ENCODE assay signal across 27 cellular contexts in the genomic region with DNA sequence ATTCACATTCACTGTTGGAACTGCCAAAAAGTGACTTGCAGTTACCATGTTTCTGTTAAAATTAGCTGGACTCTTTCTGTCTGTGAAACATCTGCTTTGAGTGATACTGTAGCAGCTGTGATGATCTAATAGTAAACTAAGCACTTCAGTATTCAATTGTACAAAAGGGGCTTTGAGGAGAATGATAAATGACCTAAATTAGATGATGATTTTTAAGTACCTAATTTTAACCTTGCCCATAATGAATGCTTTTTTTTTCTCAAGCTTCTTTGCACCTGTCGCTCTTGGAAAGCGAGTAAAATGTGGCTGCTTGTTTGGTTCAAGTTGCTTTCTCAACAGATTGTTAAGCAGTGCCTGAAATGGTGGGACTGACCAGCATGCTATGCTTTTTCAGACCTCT.
DNase-seq lines count a peak whose midpoint lies in the region; ATAC-seq lines count a peak whose summit lies in the region.
"Had no signal": no experiment of that assay in that cellular context is flagged by ENCODE, and none has a peak within 500 bp of the region (broad histone marks: within the 10 kb centered on the region; RNA-seq: fewer than 3 reads in every experiment).

No MANE protein-coding gene starts in this region.

- H3K27ac ChIP-seq in SJCRH30: peak overlapping the region; percentile 12; the same call in 1 of the 2 replicates
- H3K27ac ChIP-seq: coronary artery, esophagus squamous epithelium, gastroesophageal sphincter, transverse colon had no signal

- no peaks in the 10 kb centered on the region for H3K36me3 ChIP-seq in SJCRH30
- H3K36me3 ChIP-seq: esophagus squamous epithelium, gastroesophageal sphincter, transverse colon had no signal

- ATAC-seq in T-helper 17 cell (no peak), HG02763 (IDR thresholded peaks at IDR 0.05; ENCODE audit: unreplicated experiment) (no peak)
- ATAC-seq: CD8-positive, alpha-beta T cell; gastroesophageal sphincter; HepG2; T-cell had no signal

- DNase-seq in NCI-H2107 treated with DMSO at 0.1 percent for 48 hours (lab: John Stamatoyannopoulos, UW; ENCODE audit: unreplicated experiment): peak; percentile 86
- no peak for DNase-seq in NCI-H2107 (lab: John Stamatoyannopoulos, UW)
- DNase-seq in NCI-H345 (lab: John Stamatoyannopoulos, UW): peak; percentile 42
- peak in 1 of 2 experiments; percentile 50 for DNase-seq in SJCRH30
- no peak for DNase-seq in NK-92 (lab: John Stamatoyannopoulos, UW; ENCODE audit: unreplicated experiment)
- DNase-seq in SKM-1 (lab: John Stamatoyannopoulos, UW; ENCODE audit: unreplicated experiment): no peak
- DNase-seq in T-helper 17 cell: no peak
- DNase-seq: activated CD4-positive, CD25-positive, alpha-beta regulatory T cell treated with anti-CD3 and anti-CD28 coated beads, Interleukin-2, amount 50 U/mL, for 72 hours; activated T-cell treated with anti-CD3 and anti-CD28 coated beads, Interleukin-2, amount 50 U/mL, for 1 hour; AML-193; CD8-positive, alpha-beta T cell; DMS79 treated with DMSO at 0.1 percent for 48 hours; esophagus squamous epithelium; kidney; NCI-H1694 treated with DMSO at 0.1 percent for 48 hours; NCI-H510A; nucleus accumbens; OCI-M1; Right ventricle myocardium superior; T-cell; transverse colon had no signal

- H3K4me3 ChIP-seq in SJCRH30: no peak overlapping the region
- H3K4me3 ChIP-seq: coronary artery, esophagus squamous epithelium, gastroesophageal sphincter, lung, transverse colon had no signal

- no peaks in the 10 kb centered on the region for H3K27me3 Mint-ChIP-seq in T-helper 17 cell
- H3K27me3 Mint-ChIP-seq: stimulated activated naive CD8-positive, alpha-beta T cell treated with anti-CD3 and anti-CD28 coated beads, Interleukin-15, Interleukin-2, amounts not matched to agents 100 ng/mL and 50 ng/mL, for 24 hours; T-cell had no signal

- no peak overlapping the region for H3K27ac Mint-ChIP-seq in T-helper 17 cell
- H3K27ac Mint-ChIP-seq: CD8-positive, alpha-beta T cell; stimulated activated naive CD8-positive, alpha-beta T cell treated with anti-CD3 and anti-CD28 coated beads, Interleukin-15, Interleukin-2, amounts not matched to agents 100 ng/mL and 50 ng/mL, for 24 hours; T-cell had no signal

- no peaks in the 10 kb centered on the region for H3K9me3 ChIP-seq in SJCRH30 (replicated peaks)
- H3K9me3 ChIP-seq in T-helper 17 cell (ENCODE audit: control insufficient read depth, low read length, poor library complexity, severe bottlenecking): no peaks in the 10 kb centered on the region
- H3K9me3 ChIP-seq: esophagus squamous epithelium, gastroesophageal sphincter, transverse colon had no signal

- H3K36me3 Mint-ChIP-seq in T-helper 17 cell (ENCODE audit: low read depth): no peaks in the 10 kb centered on the region
- H3K36me3 Mint-ChIP-seq: CD8-positive, alpha-beta T cell; T-cell had no signal

- H3K4me1 Mint-ChIP-seq in T-helper 17 cell: no peaks in the 10 kb centered on the region
- H3K4me1 Mint-ChIP-seq: T-cell had no signal

- H3K4me3 Mint-ChIP-seq in T-helper 17 cell: no peak overlapping the region
- H3K4me3 Mint-ChIP-seq: CD8-positive, alpha-beta T cell; stimulated activated naive CD8-positive, alpha-beta T cell treated with anti-CD3 and anti-CD28 coated beads, Interleukin-15, Interleukin-2, amounts not matched to agents 100 ng/mL and 50 ng/mL, for 24 hours; T-cell had no signal

- H3K4me1 ChIP-seq in SJCRH30: no peaks in the 10 kb centered on the region
- H3K4me1 ChIP-seq: esophagus squamous epithelium, gastroesophageal sphincter, transverse colon had no signal

- H3K27me3 ChIP-seq in SJCRH30: no peaks in the 10 kb centered on the region
- H3K27me3 ChIP-seq: esophagus squamous epithelium, gastroesophageal sphincter, transverse colon had no signal

Comparison
In these comparisons a context has a peak if more than half of its experiments do, and no peak if none do; other contexts are left out.
1. DNase-seq: peak in NCI-H2107 treated with DMSO at 0.1 percent for 48 hours (single experiment) and NCI-H345 (single experiment); none in NCI-H2107 (single experiment), NK-92 (single experiment), SKM-1 (single experiment) and T-helper 17 cell (0 of 3).